14 cellular contexts compared by ENCODE assay signal in genomic region chr3:8357859-8358258, GRCh38.
A peak's percentile ranks its signal among the peaks of the same experiment; 100 is the strongest.
DNase-seq lines count a peak whose midpoint lies in the region; ATAC-seq and TF ChIP-seq lines count a peak whose summit lies in the region.
"Had no signal": no experiment of that assay in that cellular context is flagged by ENCODE, and none has a peak within 500 bp of the region (broad histone marks: within the 10 kb centered on the region; RNA-seq: fewer than 3 reads in every experiment).

No MANE protein-coding gene starts in this region.

- TF ChIP-seq POLR2A in gastrocnemius medialis (IDR thresholded peaks at IDR 0.05) (no peak), breast epithelium (IDR thresholded peaks at IDR 0.05) (no peak)

- no peak for DNase-seq in H9
- DNase-seq in activated T-helper 1 cell treated with anti-CD3 and anti-CD28 coated beads, Interleukin-12 subunit alpha, Interleukin-12 subunit beta, Interleukin-2, Interleukin-4 antibody, amounts not matched to agents 30 ng/mL and 10 ng/mL and 1 ng/mL, durations not matched to agents 14 hours and 24 hours and 36 hours (ENCODE audit: low spot score) = no peak
- no peak for DNase-seq in naive B cell
- DNase-seq in NCI-H446 (lab: John Stamatoyannopoulos, UW) = no peak
- DNase-seq in gastrocnemius medialis = no peak
- DNase-seq in breast epithelium (ENCODE audit: low spot score in 2 of 2) = no peak
- DNase-seq: kidney, NCI-H1694 treated with DMSO at 0.1 percent for 48 hours, nucleus accumbens, right lobe of liver, SHP77 treated with DMSO at 0.1 percent for 48 hours had no signal

- H2BK20ac ChIP-seq in H9 (ENCODE audit: low read depth, low read length, poor library complexity, severe bottlenecking) = no peak overlapping the region

- no peak overlapping the region for H2AFZ ChIP-seq in H9 (ENCODE audit: low read length)

- H3K4me2 ChIP-seq in BLaER1 treated with 17β-estradiol and CSF1 and Interleukin-3, amounts not matched to agents 10 nM and 100 nM = peak overlapping the region; percentile 73 to 90 (median 79)
- no peak overlapping the region for H3K4me2 ChIP-seq in H9 (ENCODE audit: insufficient read depth, insufficient read length, low read length)

- H3T11ph ChIP-seq in H9 (ENCODE audit: low read length) = no peak overlapping the region

- H3K36me3 Mint-ChIP-seq in H9 (ENCODE audit: insufficient read depth in 1 of 3, low read depth in 3 of 3) (no peaks in the 10 kb centered on the region; a peak in 1 of 7 replicates), naive B cell (peaks cover 7 to 16% of the 10 kb centered on the region in 2 donors)
- H3K36me3 Mint-ChIP-seq in activated T-helper 1 cell treated with anti-CD3 and anti-CD28 coated beads, Interleukin-12 subunit alpha, Interleukin-12 subunit beta, Interleukin-2, Interleukin-4 antibody, amounts not matched to agents 30 ng/mL and 10 ng/mL and 1 ng/mL, durations not matched to agents 14 hours and 24 hours and 36 hours (ENCODE audit: low read depth) = peaks cover 14% of the 10 kb centered on the region
- H3K36me3 Mint-ChIP-seq: mesothelial cell of epicardium had no signal

- H2BK15ac ChIP-seq in H9 (ENCODE audit: low read depth, low read length) = no peak overlapping the region

- peak overlapping the region; percentile 50; the same call in 1 of the 2 replicates for H3K14ac ChIP-seq in H9 (ENCODE audit: insufficient read depth, low read length)

- H3K4me1 Mint-ChIP-seq in H9 = peaks cover 5 to 7% of the 10 kb centered on the region in 2 experiments
- H3K4me1 Mint-ChIP-seq in activated T-helper 1 cell treated with anti-CD3 and anti-CD28 coated beads, Interleukin-12 subunit alpha, Interleukin-12 subunit beta, Interleukin-2, Interleukin-4 antibody, amounts not matched to agents 30 ng/mL and 10 ng/mL and 1 ng/mL, durations not matched to agents 14 hours and 24 hours and 36 hours (ENCODE audit: low read depth) = peaks cover 27% of the 10 kb centered on the region
- H3K4me1 Mint-ChIP-seq in naive B cell = peaks cover 16 to 31% (median 25%) of the 10 kb centered on the region in 3 donors

- no peak overlapping the region for H4K8ac ChIP-seq in H9 (replicated peaks; ENCODE audit: insufficient read length, low read depth, low read length)

- peak overlapping the region; percentile 68 to 88 (median 81); a peak in 21 of 22 replicates for H3K9ac ChIP-seq in BLaER1 treated with 17β-estradiol and CSF1 and Interleukin-3, amounts not matched to agents 10 nM and 100 nM
- H3K9ac ChIP-seq in H9 (ENCODE audit: extremely low read depth, insufficient read length, low read length) = no peak overlapping the region

- H3K4ac ChIP-seq in H9 (ENCODE audit: low read depth, low read length) = no peak overlapping the region

- H3K79me1 ChIP-seq in H9 (ENCODE audit: insufficient read depth, low read depth, low read length, poor library complexity, severe bottlenecking) = no peaks in the 10 kb centered on the region

- H2BK5ac ChIP-seq in H9 (ENCODE audit: insufficient read length, low read length) = no peak overlapping the region

- no peaks in the 10 kb centered on the region; the same call in 1 of the 2 replicates for H3K79me2 ChIP-seq in H9 (ENCODE audit: insufficient read depth, low read length)

- no peak overlapping the region for H4K91ac ChIP-seq in H9 (ENCODE audit: insufficient read length, low read depth, low read length)

- H2BK120ac ChIP-seq in H9 (ENCODE audit: low read depth, low read length, poor library complexity, severe bottlenecking) = no peak overlapping the region

- H3K27me3 Mint-ChIP-seq in H9 (ENCODE audit: low read depth) (peaks cover 1% of the 10 kb centered on the region; the same call in 1 of the 2 replicates), naive B cell (no peaks in the 10 kb centered on the region)
- peaks cover 4% of the 10 kb centered on the region for H3K27me3 Mint-ChIP-seq in activated T-helper 1 cell treated with anti-CD3 and anti-CD28 coated beads, Interleukin-12 subunit alpha, Interleukin-12 subunit beta, Interleukin-2, Interleukin-4 antibody, amounts not matched to agents 30 ng/mL and 10 ng/mL and 1 ng/mL, durations not matched to agents 14 hours and 24 hours and 36 hours (ENCODE audit: insufficient read depth)

- H3K56ac ChIP-seq in H9 (ENCODE audit: insufficient read length, low read depth, low read length) = no peak overlapping the region

- no peak overlapping the region for H3K4me3 Mint-ChIP-seq in H9
- no peak overlapping the region for H3K4me3 Mint-ChIP-seq in activated T-helper 1 cell treated with anti-CD3 and anti-CD28 coated beads, Interleukin-12 subunit alpha, Interleukin-12 subunit beta, Interleukin-2, Interleukin-4 antibody, amounts not matched to agents 30 ng/mL and 10 ng/mL and 1 ng/mL, durations not matched to agents 14 hours and 24 hours and 36 hours
- peak overlapping the region in 2 of 8 donors; percentile 62 to 82 for H3K4me3 Mint-ChIP-seq in naive B cell
- H3K4me3 Mint-ChIP-seq: mesothelial cell of epicardium had no signal

- no peak overlapping the region for H3K18ac ChIP-seq in H9 (ENCODE audit: insufficient read length, low read depth, low read length)

- peak overlapping the region; percentile 93 to 100 (median 98) for H3K27ac ChIP-seq in BLaER1 treated with 17β-estradiol and CSF1 and Interleukin-3, amounts not matched to agents 10 nM and 100 nM
- H3K27ac ChIP-seq in H9 (ENCODE audit: insufficient read length, low read depth, low read length) (no peak overlapping the region), gastrocnemius medialis (no peak overlapping the region), breast epithelium (no peak overlapping the region)
- H3K27ac ChIP-seq: cardiac muscle cell, right lobe of liver had no signal

- peak overlapping the region; percentile 30 for H2BK12ac ChIP-seq in H9 (ENCODE audit: insufficient read length, low read depth, low read length)

- in situ Hi-C loops in gastrocnemius medialis (cut with MboI; ENCODE audit: low sequenced_read_pairs in 4 of 4) = no loop called here

- TF ChIP-seq CTCF in H9 (conservative IDR thresholded peaks at IDR 0.05) = no peak
- no peak for TF ChIP-seq CTCF in gastrocnemius medialis (IDR thresholded peaks at IDR 0.05 in 4 of 5, conservative IDR thresholded peaks at IDR 0.05 in 1 of 5)
- no peak for TF ChIP-seq CTCF in breast epithelium (IDR thresholded peaks at IDR 0.05)

- H3K27me3 ChIP-seq in BLaER1 treated with 17β-estradiol and CSF1 and Interleukin-3, amounts not matched to agents 10 nM and 100 nM = no peaks in the 10 kb centered on the region
- H3K27me3 ChIP-seq in H9 (ENCODE audit: insufficient read depth, low read length) (no peaks in the 10 kb centered on the region), gastrocnemius medialis (no peaks in the 10 kb centered on the region), breast epithelium (no peaks in the 10 kb centered on the region)
- H3K27me3 ChIP-seq: cardiac muscle cell, right lobe of liver had no signal

- H4K20me1 ChIP-seq in BLaER1 treated with 17β-estradiol and CSF1 and Interleukin-3, amounts not matched to agents 10 nM and 100 nM = no peaks in the 10 kb centered on the region
- H4K20me1 ChIP-seq in H9 (ENCODE audit: control insufficient read depth, insufficient read depth, insufficient read length) = no peaks in the 10 kb centered on the region

- no CpG with 5 or more reads among the region's 7 CpGs for WGBS in H9 (ENCODE audit: extremely low coverage, insufficient read length, low lambda C conversion rate)

- H4K5ac ChIP-seq in H9 (ENCODE audit: insufficient read length, low read depth, low read length) = no peak overlapping the region

- H2AK5ac ChIP-seq in H9 (ENCODE audit: insufficient read length, low read length) = no peak overlapping the region

- peaks cover 46 to 93% (median 66%) of the 10 kb centered on the region in 10 experiments for H3K4me1 ChIP-seq in BLaER1 treated with 17β-estradiol and CSF1 and Interleukin-3, amounts not matched to agents 10 nM and 100 nM
- H3K4me1 ChIP-seq in H9 (ENCODE audit: insufficient read depth, low read length) (no peaks in the 10 kb centered on the region), gastrocnemius medialis (no peaks in the 10 kb centered on the region), breast epithelium (no peaks in the 10 kb centered on the region)
- H3K4me1 ChIP-seq: right lobe of liver had no signal

- H3K23me2 ChIP-seq in H9 (ENCODE audit: insufficient read length, low read depth, low read length, poor library complexity, severe bottlenecking) = no peaks in the 10 kb centered on the region

- ATAC-seq in naive B cell (ENCODE audit: low read depth in 2 of 2) (no peak), gastrocnemius medialis (no peak)

- peaks cover 0 to 54% (median 6%) of the 10 kb centered on the region in 11 experiments; a peak in 7 of 22 replicates for H3K36me3 ChIP-seq in BLaER1 treated with 17β-estradiol and CSF1 and Interleukin-3, amounts not matched to agents 10 nM and 100 nM
- no peaks in the 10 kb centered on the region for H3K36me3 ChIP-seq in gastrocnemius medialis
- no peaks in the 10 kb centered on the region for H3K36me3 ChIP-seq in breast epithelium
- H3K36me3 ChIP-seq: cardiac muscle cell, right lobe of liver had no signal

- intact Hi-C loops in activated T-helper 1 cell treated with anti-CD3 and anti-CD28 coated beads, Interleukin-12 subunit alpha, Interleukin-12 subunit beta, Interleukin-2, Interleukin-4 antibody, amounts not matched to agents 30 ng/mL and 10 ng/mL and 1 ng/mL, durations not matched to agents 14 hours and 24 hours and 36 hours (cut with micrococcal nuclease) = no loop called here
- intact Hi-C loops in gastrocnemius medialis (cut with DNase I; ENCODE audit: low total_unique reads) (no loop called here), breast epithelium (cut with DNase I; ENCODE audit: low total_unique reads) (no loop called here)

- H3K4me3 ChIP-seq in BLaER1 treated with 17β-estradiol and CSF1 and Interleukin-3, amounts not matched to agents 10 nM and 100 nM = peak overlapping the region in 5 of 10 experiments; percentile 12 to 32 (median 19); a peak in 4 of 20 replicates
- no peak overlapping the region for H3K4me3 ChIP-seq in gastrocnemius medialis
- no peak overlapping the region for H3K4me3 ChIP-seq in breast epithelium
- H3K4me3 ChIP-seq: cardiac muscle cell, right lobe of liver had no signal

- no peaks in the 10 kb centered on the region for H3K9me3 Mint-ChIP-seq in H9
- H3K9me3 Mint-ChIP-seq in activated T-helper 1 cell treated with anti-CD3 and anti-CD28 coated beads, Interleukin-12 subunit alpha, Interleukin-12 subunit beta, Interleukin-2, Interleukin-4 antibody, amounts not matched to agents 30 ng/mL and 10 ng/mL and 1 ng/mL, durations not matched to agents 14 hours and 24 hours and 36 hours = peaks cover 40% of the 10 kb centered on the region
- peaks cover 5 to 38% (median 8%) of the 10 kb centered on the region in 7 donors for H3K9me3 Mint-ChIP-seq in naive B cell
- H3K9me3 Mint-ChIP-seq: mesothelial cell of epicardium had no signal

- no peak overlapping the region for H3K23ac ChIP-seq in H9 (ENCODE audit: insufficient read length, low read depth, low read length)

- no peak overlapping the region for H3K27ac Mint-ChIP-seq in H9
- H3K27ac Mint-ChIP-seq in activated T-helper 1 cell treated with anti-CD3 and anti-CD28 coated beads, Interleukin-12 subunit alpha, Interleukin-12 subunit beta, Interleukin-2, Interleukin-4 antibody, amounts not matched to agents 30 ng/mL and 10 ng/mL and 1 ng/mL, durations not matched to agents 14 hours and 24 hours and 36 hours = peak overlapping the region; percentile 65
- H3K27ac Mint-ChIP-seq in naive B cell = peak overlapping the region in 5 of 6 donors; percentile 41 to 97 (median 78)
- H3K27ac Mint-ChIP-seq: mesothelial cell of epicardium had no signal

- peaks cover 36 to 63% (median 57%) of the 10 kb centered on the region in 11 experiments for H3K9me3 ChIP-seq in BLaER1 treated with 17β-estradiol and CSF1 and Interleukin-3, amounts not matched to agents 10 nM and 100 nM (replicated peaks in 1 of 11)
- H3K9me3 ChIP-seq in H9 (ENCODE audit: control insufficient read depth, low read depth, low read length) (no peaks in the 10 kb centered on the region), gastrocnemius medialis (no peaks in the 10 kb centered on the region), breast epithelium (no peaks in the 10 kb centered on the region)
- H3K9me3 ChIP-seq: right lobe of liver had no signal

Comparison
In these comparisons a context has a peak if more than half of its experiments do, and no peak if none do; other contexts are left out.
1. H3K27ac ChIP-seq: peak in BLaER1 treated with 17β-estradiol and CSF1 and Interleukin-3, amounts not matched to agents 10 nM and 100 nM (11 of 11); none in H9 (single experiment), gastrocnemius medialis (0 of 4) and breast epithelium (0 of 2).
2. H3K27ac Mint-ChIP-seq: peak in activated T-helper 1 cell treated with anti-CD3 and anti-CD28 coated beads, Interleukin-12 subunit alpha, Interleukin-12 subunit beta, Interleukin-2, Interleukin-4 antibody, amounts not matched to agents 30 ng/mL and 10 ng/mL and 1 ng/mL, durations not matched to agents 14 hours and 24 hours and 36 hours (single experiment) and naive B cell (5 of 6); none in H9 (0 of 3).